16 cellular contexts compared by ENCODE assay signal in genomic region chr20:32431457-32431856, GRCh38.
A peak's percentile ranks its signal among the peaks of the same experiment; 100 is the strongest.
DNase-seq lines count a peak whose midpoint lies in the region; ATAC-seq, FAIRE-seq and TF ChIP-seq lines count a peak whose summit lies in the region.
"Had no signal": no experiment of that assay in that cellular context is flagged by ENCODE, and none has a peak within 500 bp of the region (broad histone marks: within the 10 kb centered on the region; RNA-seq: fewer than 3 reads in every experiment).

No MANE protein-coding gene starts in this region.

- no peak overlapping the region for H3K4me2 ChIP-seq in HepG2 (ENCODE audit: low read depth, low read length)
- H3K4me2 ChIP-seq: BLaER1 had no signal

- intact Hi-C loops in HepG2 (cut with micrococcal nuclease; ENCODE audit: unreplicated experiment) = no loop called here
- intact Hi-C loops in right lobe of liver (cut with DNase I) = no loop called here

- H3K9ac ChIP-seq in HepG2 (ENCODE audit: insufficient read depth, low read depth, low read length) = no peak overlapping the region
- H3K9ac ChIP-seq: BLaER1 had no signal

- POLR2A ChIA-PET in HepG2 (lab: Yijun Ruan, JAX) = no interaction called here

- TF ChIP-seq CTCF in HepG2 (CRISPR knock-in tag; IDR thresholded peaks at IDR 0.05) (no peak), right lobe of liver (IDR thresholded peaks at IDR 0.05) (no peak), RWPE2 (IDR thresholded peaks at IDR 0.05; ENCODE audit: poor library complexity, severe bottlenecking) (no peak)

- BruUV-seq in HepG2 (replicated peaks; lab: Mats Ljungman, UMichigan) = no TSS peak

- DNase-seq in activated T-cell treated with anti-CD3 and anti-CD28 coated beads, Interleukin-2, amount 50 U/mL, for 72 hours = no peak
- DNase-seq in activated T-cell treated with anti-CD3 and anti-CD28 coated beads, Interleukin-2, amount 50 U/mL, for 24 hours = no peak
- DNase-seq in HepG2 (ENCODE audit: low spot score) = no peak
- DNase-seq in right lobe of liver = no peak
- peak; percentile 73 for DNase-seq in RWPE2 (ENCODE audit: low spot score)
- no peak for DNase-seq in inferior parietal cortex (ENCODE audit: extremely low spot score)
- no peak for DNase-seq in NCI-H1105 (lab: John Stamatoyannopoulos, UW)
- DNase-seq: 8988T; CD4-positive, alpha-beta memory T cell; DMS79; GDM1; GOT3; H9 had no signal

- in situ Hi-C loops in HepG2 (cut with HindIII; ENCODE audit: extremely low pct_ligation_motif_present, low pct_unique_long_range_greater_than_20kb) = loop anchor here (10.0 kb wide), 1 partner anchor 57 kb away; no protein-coding TSS in a partner anchor

- no peaks in the 10 kb centered on the region for H3K9me3 Mint-ChIP-seq in activated T-cell treated with anti-CD3 and anti-CD28 coated beads, Interleukin-2, amount 50 U/mL, for 72 hours
- no peaks in the 10 kb centered on the region for H3K9me3 Mint-ChIP-seq in activated T-cell treated with anti-CD3 and anti-CD28 coated beads, Interleukin-2, amount 50 U/mL, for 24 hours
- H3K9me3 Mint-ChIP-seq: CD14-positive monocyte, H9 had no signal

- 0 out of 2 replicates have a peak, but pooled peaks cover 4% of the 10 kb centered on the region for H4K20me1 ChIP-seq in HepG2 (ENCODE audit: insufficient read depth, low read length)

- H3K79me2 ChIP-seq in HepG2 (ENCODE audit: insufficient read depth, low read length) = no peaks in the 10 kb centered on the region

- peak overlapping the region; percentile 43 for H3K27ac Mint-ChIP-seq in activated T-cell treated with anti-CD3 and anti-CD28 coated beads, Interleukin-2, amount 50 U/mL, for 72 hours
- no peak overlapping the region for H3K27ac Mint-ChIP-seq in activated T-cell treated with anti-CD3 and anti-CD28 coated beads, Interleukin-2, amount 50 U/mL, for 24 hours
- H3K27ac Mint-ChIP-seq: CD14-positive monocyte, H9 had no signal

- H3K4me1 Mint-ChIP-seq in activated T-cell treated with anti-CD3 and anti-CD28 coated beads, Interleukin-2, amount 50 U/mL, for 72 hours (ENCODE audit: low read depth) = no peaks in the 10 kb centered on the region
- peaks cover 3% of the 10 kb centered on the region for H3K4me1 Mint-ChIP-seq in activated T-cell treated with anti-CD3 and anti-CD28 coated beads, Interleukin-2, amount 50 U/mL, for 24 hours (ENCODE audit: low read depth)
- H3K4me1 Mint-ChIP-seq: CD14-positive monocyte, H9 had no signal

- no peak for FAIRE-seq in HepG2 (lab: Jason Lieb, UNC)
- FAIRE-seq: GM12892 had no signal

- peaks cover 16 to 43% of the 10 kb centered on the region in 2 donors for H3K36me3 Mint-ChIP-seq in activated T-cell treated with anti-CD3 and anti-CD28 coated beads, Interleukin-2, amount 50 U/mL, for 72 hours (ENCODE audit: insufficient read depth in 2 of 2)
- H3K36me3 Mint-ChIP-seq in activated T-cell treated with anti-CD3 and anti-CD28 coated beads, Interleukin-2, amount 50 U/mL, for 24 hours (ENCODE audit: low read depth) = peaks cover 98% of the 10 kb centered on the region

- no peaks in the 10 kb centered on the region for H3K4me1 ChIP-seq in HepG2 (ENCODE audit: insufficient read depth, low read length)
- H3K4me1 ChIP-seq in right lobe of liver = no peaks in the 10 kb centered on the region
- no peaks in the 10 kb centered on the region for H3K4me1 ChIP-seq in RWPE2 (ENCODE audit: insufficient read depth, poor library complexity, severe bottlenecking)

- H3K4me3 ChIP-seq in HepG2 (replicated peaks in 1 of 3; ENCODE audit: insufficient read depth in 1 of 3, low read depth in 2 of 3, low read length in 3 of 3) = no peak overlapping the region
- no peak overlapping the region for H3K4me3 ChIP-seq in right lobe of liver
- H3K4me3 ChIP-seq in RWPE2 (ENCODE audit: severe bottlenecking) = no peak overlapping the region
- H3K4me3 ChIP-seq: BLaER1 had no signal

- no peak for TF ChIP-seq RAD21 in HepG2 (CRISPR knock-in tag; IDR thresholded peaks at IDR 0.05)

- no peak overlapping the region for H2AFZ ChIP-seq in HepG2 (ENCODE audit: low read length)

- no peaks in the 10 kb centered on the region for H3K27me3 ChIP-seq in HepG2 (ENCODE audit: control insufficient read depth in 1 of 2, insufficient read depth in 2 of 2, low read length in 2 of 2)
- H3K27me3 ChIP-seq in right lobe of liver = no peaks in the 10 kb centered on the region
- H3K27me3 ChIP-seq in RWPE2 (ENCODE audit: insufficient read depth, poor library complexity, severe bottlenecking) = no peaks in the 10 kb centered on the region
- H3K27me3 ChIP-seq: BLaER1 had no signal

- CTCF ChIA-PET in HepG2 (lab: Yijun Ruan, JAX; ENCODE audit: low intra/inter-chr PET ratio, low total read pairs) = no interaction called here

- TF ChIP-seq POLR2A in HepG2 (IDR thresholded peaks at IDR 0.05; ENCODE audit: insufficient read depth in 1 of 2, low read depth in 2 of 2, low read length in 2 of 2) (no peak), right lobe of liver (IDR thresholded peaks at IDR 0.05) (no peak)

- TF ChIP-seq EP300 in HepG2 (IDR thresholded peaks at IDR 0.05; ENCODE audit: low read depth in 2 of 2, low read length in 2 of 2) (no peak), HepG2 (CRISPR knock-in tag; IDR thresholded peaks at IDR 0.05; ENCODE audit: borderline replicate concordance) (no peak)

- H3K36me3 ChIP-seq in HepG2 (replicated peaks in 1 of 2; ENCODE audit: control insufficient read depth in 1 of 2, insufficient read depth in 2 of 2, low read length in 2 of 2) = peaks cover 76 to 98% of the 10 kb centered on the region in 2 experiments
- peaks cover 24 to 95% (median 55%) of the 10 kb centered on the region in 4 donors for H3K36me3 ChIP-seq in right lobe of liver
- H3K36me3 ChIP-seq in RWPE2 (ENCODE audit: low read depth) = peaks cover 99% of the 10 kb centered on the region

- H3K4me3 Mint-ChIP-seq in activated T-cell treated with anti-CD3 and anti-CD28 coated beads, Interleukin-2, amount 50 U/mL, for 72 hours = no peak overlapping the region
- H3K4me3 Mint-ChIP-seq in activated T-cell treated with anti-CD3 and anti-CD28 coated beads, Interleukin-2, amount 50 U/mL, for 24 hours = no peak overlapping the region
- H3K4me3 Mint-ChIP-seq: CD14-positive monocyte; CD4-positive, alpha-beta memory T cell; H9 had no signal

- 97% methylated on average over 12 of the region's 12 CpGs for WGBS in HepG2 (ENCODE audit: low lambda C conversion rate)
- WGBS in right lobe of liver (ENCODE audit: insufficient coverage, low coverage, low lambda C conversion rate, missing lambda C conversion rate) = 96% methylated on average over 12 of the region's 12 CpGs

- H3K9me3 ChIP-seq in HepG2 (ENCODE audit: low read length) = no peaks in the 10 kb centered on the region
- H3K9me3 ChIP-seq in right lobe of liver = no peaks in the 10 kb centered on the region
- no peaks in the 10 kb centered on the region for H3K9me3 ChIP-seq in RWPE2 (ENCODE audit: severe bottlenecking)
- H3K9me3 ChIP-seq: BLaER1 had no signal

- H3K27me3 Mint-ChIP-seq in activated T-cell treated with anti-CD3 and anti-CD28 coated beads, Interleukin-2, amount 50 U/mL, for 72 hours (ENCODE audit: low read depth) = no peaks in the 10 kb centered on the region
- no peaks in the 10 kb centered on the region for H3K27me3 Mint-ChIP-seq in activated T-cell treated with anti-CD3 and anti-CD28 coated beads, Interleukin-2, amount 50 U/mL, for 24 hours
- H3K27me3 Mint-ChIP-seq: CD4-positive, alpha-beta memory T cell had no signal

- ATAC-seq in activated T-cell treated with anti-CD3 and anti-CD28 coated beads, Interleukin-2, amount 50 U/mL, for 72 hours (replicated peaks in 1 of 2) = no peak
- no peak for ATAC-seq in HepG2
- ATAC-seq in right lobe of liver = no peak
- no peak for ATAC-seq in RWPE2 (ENCODE audit: low read depth)

- H3K27ac ChIP-seq in HepG2 (ENCODE audit: extremely low read length, insufficient read depth, low read length) = no peak overlapping the region
- no peak overlapping the region for H3K27ac ChIP-seq in right lobe of liver
- no peak overlapping the region for H3K27ac ChIP-seq in RWPE2 (ENCODE audit: poor library complexity, severe bottlenecking)
- H3K27ac ChIP-seq: BLaER1 had no signal

TF ChIP-seq in HepG2, 621 proteins besides CTCF, POLR2A, EP300 and RAD21:
- TF ChIP-seq RBM22 (optimal IDR thresholded peaks at IDR 0.05; ENCODE audit: low read length) (peak; percentile 61), EED (CRISPR knock-in tag; IDR thresholded peaks at IDR 0.05) (no peak)
TF ChIP-seq in HepG2: peak in this region for 1.
